ENCODE assay signal across 8 cellular contexts in the genomic region with DNA sequence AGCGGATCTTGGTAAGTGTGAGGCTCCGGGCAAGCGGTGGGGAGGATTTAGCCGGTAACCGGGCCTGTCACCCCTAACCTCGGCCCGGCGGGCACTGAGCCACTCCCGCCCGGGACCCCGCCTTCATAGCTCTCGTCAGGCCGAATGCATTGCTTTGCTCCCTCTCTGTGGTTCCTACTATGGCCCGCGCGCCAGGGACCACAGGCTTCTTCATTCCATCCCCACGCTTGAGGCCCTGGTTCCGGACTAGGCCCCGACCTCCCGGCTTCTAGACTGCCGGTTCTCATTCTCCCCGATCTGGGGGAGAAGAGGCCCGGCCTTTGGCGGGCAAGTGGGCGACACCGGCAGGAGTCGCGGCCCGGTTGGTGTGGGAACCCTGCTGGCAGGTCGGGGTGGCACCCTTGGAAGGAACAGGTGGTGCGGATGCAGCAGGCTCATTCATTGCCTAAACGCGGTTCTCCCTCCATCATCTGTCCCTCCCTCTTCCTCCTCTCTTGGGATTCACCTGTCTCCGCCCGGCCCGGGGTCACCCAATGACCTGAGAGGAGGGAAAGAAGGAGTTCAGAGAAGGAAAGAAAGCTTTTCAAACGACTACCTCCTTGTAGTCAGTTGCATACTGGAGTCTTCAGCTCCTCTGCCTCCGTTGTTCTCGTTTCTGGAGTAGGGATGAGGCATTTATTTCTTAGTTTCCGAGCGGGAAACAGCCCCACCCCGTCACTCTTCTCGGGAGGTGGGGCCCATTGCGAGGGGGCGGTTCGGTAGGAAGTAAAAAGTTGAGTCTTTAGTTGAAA. TPM values are rescaled to one million over a fixed set of nuclear protein-coding genes. Genes with fewer than 3 reads are reported as not detected.
DNase-seq lines count a peak whose midpoint lies in the region; ATAC-seq, FAIRE-seq and TF ChIP-seq lines count a peak whose summit lies in the region.

NDUFC1 (minus strand) TSS at position 657 of the 791 bp plus-strand sequence. CDS start 6,679 bp downstream, outside the sequence.

- TF ChIP-seq CTCF in A549 (IDR thresholded peaks at IDR 0.05) = no peak

- H3K4me2 ChIP-seq in A549 = peak within 1 kb of the TSS; percentile 86

- no peak for TF ChIP-seq EP300 in A549 (IDR thresholded peaks at IDR 0.05)

- TF ChIP-seq RAD21 in A549 (conservative IDR thresholded peaks at IDR 0.05 in 1 of 2, IDR thresholded peaks at IDR 0.05 in 1 of 2) = no peak

- WGBS in A549 (ENCODE audit: missing lambda C conversion rate) = 1% methylated on average over 22 of the region's 46 CpGs

- FAIRE-seq in A549 (lab: Jason Lieb, UNC) = no peak

- peaks cover 0 to 5% of the 10 kb centered on the region in 2 donors for H3K36me3 ChIP-seq in duodenal mucosa (ENCODE audit: control insufficient read depth in 1 of 2, insufficient read depth in 2 of 2, low read length in 2 of 2)

- no peaks in the 10 kb centered on the region for H3K27me3 ChIP-seq in duodenal mucosa (ENCODE audit: control insufficient read depth in 1 of 2, insufficient read depth in 2 of 2, low read length in 2 of 2)

- POLR2A ChIA-PET in A549 (lab: Yijun Ruan, JAX) = interaction anchor here (0.5 to 2.9 kb wide), 4 partner anchors 125 to 344 kb away, joined by 3 to 27 read pairs (median 4); partner anchors contain the start of gene ELF2

- H3K4me3 ChIP-seq in A549 (peak within 1 kb of the TSS; percentile 66), duodenal mucosa (ENCODE audit: low read depth in 1 of 2, low read length in 2 of 2) (peak within 1 kb of the TSS; percentile 93 to 99)

- no peak for TF ChIP-seq POLR2A in A549 (IDR thresholded peaks at IDR 0.05; ENCODE audit: low read length)

- peak; percentile 58 to 59 for DNase-seq in A549 (ENCODE audit: low read depth in 1 of 2, low spot score in 1 of 2)
- peak; percentile 39 for DNase-seq in NCI-H226
- DNase-seq in activated CD4-positive, alpha-beta T cell treated with anti-CD3 and anti-CD28 coated beads, Interleukin-2, amount 50 U/mL, for 24 hours (ENCODE audit: low read depth in 1 of 2, low spot score in 1 of 2) = peak; percentile 40 to 43
- peak; percentile 53 to 60 for DNase-seq in lung microvascular endothelial cell (ENCODE audit: low read depth in 2 of 2)
- DNase-seq in stimulated activated CD8-positive, alpha-beta memory T cell treated with anti-CD3 and anti-CD28 coated beads, Interleukin-15, amount 100 ng/mL, for 24 hours (ENCODE audit: low read depth) = peak; percentile 22

- ATAC-seq in A549 (peak; percentile 68 to 76), GM18517 (IDR thresholded peaks at IDR 0.05; ENCODE audit: unreplicated experiment) (peak; percentile 46), HG03060 (IDR thresholded peaks at IDR 0.05; ENCODE audit: low read depth, unreplicated experiment) (peak; percentile 25)

- H3K9me3 ChIP-seq in A549 (no peaks in the 10 kb centered on the region; the same call in 2 of the 3 replicates), duodenal mucosa (ENCODE audit: control insufficient read depth in 1 of 2, low read length in 2 of 2) (no peaks in the 10 kb centered on the region)

- H3K4me1 ChIP-seq in A549 (peaks cover 15% of the 10 kb centered on the region; the same call in 2 of the 3 replicates), duodenal mucosa (ENCODE audit: control insufficient read depth in 1 of 2, insufficient read depth in 2 of 2, low read length in 2 of 2) (peaks cover 18 to 20% of the 10 kb centered on the region in 2 donors)

- H3K9ac ChIP-seq in duodenal mucosa (ENCODE audit: low read depth in 1 of 2, low read length in 2 of 2) = peak within 1 kb of the TSS; percentile 73 to 94

- CTCF ChIA-PET in A549 (lab: Yijun Ruan, JAX) = interaction anchor here (1.1 to 1.6 kb wide), 3 partner anchors 56 to 271 kb away, joined by 3 to 5 read pairs (median 3); no protein-coding TSS in a partner anchor

- peak within 1 kb of the TSS; percentile 85 to 95 for H3K27ac ChIP-seq in A549
- H3K27ac ChIP-seq in duodenal mucosa (ENCODE audit: low read depth, low read length) = peak within 1 kb of the TSS; percentile 87

TF ChIP-seq in A549, 52 proteins besides CTCF, POLR2A, EP300 and RAD21:
- TF ChIP-seq, protein P1, sequence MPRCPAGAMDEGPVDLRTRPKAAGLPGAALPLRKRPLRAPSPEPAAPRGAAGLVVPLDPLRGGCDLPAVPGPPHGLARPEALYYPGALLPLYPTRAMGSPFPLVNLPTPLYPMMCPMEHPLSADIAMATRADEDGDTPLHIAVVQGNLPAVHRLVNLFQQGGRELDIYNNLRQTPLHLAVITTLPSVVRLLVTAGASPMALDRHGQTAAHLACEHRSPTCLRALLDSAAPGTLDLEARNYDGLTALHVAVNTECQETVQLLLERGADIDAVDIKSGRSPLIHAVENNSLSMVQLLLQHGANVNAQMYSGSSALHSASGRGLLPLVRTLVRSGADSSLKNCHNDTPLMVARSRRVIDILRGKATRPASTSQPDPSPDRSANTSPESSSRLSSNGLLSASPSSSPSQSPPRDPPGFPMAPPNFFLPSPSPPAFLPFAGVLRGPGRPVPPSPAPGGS (IDR thresholded peaks at IDR 0.05) = no peak
- TF ChIP-seq KDM5A (IDR thresholded peaks at IDR 0.05) (0 out of 2 replicates have a peak, but pooled peaks have one; percentile 48), PHF8 (IDR thresholded peaks at IDR 0.05; ENCODE audit: borderline replicate concordance, low read depth) (peak; percentile 19; the same call in 1 of the 2 replicates), EHMT2 (IDR thresholded peaks at IDR 0.05; ENCODE audit: low read depth) (no peak), NR3C1 (IDR thresholded peaks at IDR 0.05) (no peak), MAX (IDR thresholded peaks at IDR 0.05) (no peak), ZNF302 (CRISPR knock-in tag; IDR thresholded peaks at IDR 0.05) (no peak), ESRRA (IDR thresholded peaks at IDR 0.05; ENCODE audit: borderline replicate concordance, low read length) (no peak)

RNA-seq across cellular contexts. Expression of gene NDUFC1, which starts in this region (rescaled TPM):
- polyA plus RNA-seq in A549 (2011; rRNA removed) (45.7 and 63.3 TPM in 2 replicates), A549 (2017; fragmentation: RNase III; extraction: RNeasy Plus Mini Kit Qiagen cat#74134 plus additional on column Dnase treatment) (111 to 117 TPM (median 116 TPM) in 3 replicates)
- polyA plus RNA-seq in A549 (2012; cell fraction: cytosol; rRNA removed) = 52.7 and 58.6 TPM in 2 replicates
- 22.1 and 22.7 TPM in 2 replicates for polyA plus RNA-seq in A549 (2012; cell fraction: nucleus; rRNA removed)
- polyA minus RNA-seq in A549 (2011; rRNA and poly(A)+ RNA removed) = 5.0 and 6.5 TPM in 2 replicates
- total RNA-seq in lung microvascular endothelial cell = 60.1 and 63.7 TPM in 2 replicates

Comparison
In these comparisons a context has a peak if more than half of its experiments do, and no peak if none do; other contexts are left out.
1. Peak in every context shown above with its lines: DNase-seq, ATAC-seq, H3K4me3 ChIP-seq and H3K27ac ChIP-seq.